In genomic region chr4:52939325-52939724, GRCh38 we compare ENCODE assay signal across 26 cellular contexts.
"Had no signal": no experiment of that assay in that cellular context is flagged by ENCODE, and none has a peak within 500 bp of the region (broad histone marks: within the 10 kb centered on the region; RNA-seq: fewer than 3 reads in every experiment).

No MANE protein-coding gene starts in this region.

- H3K9me3 ChIP-seq: gastroesophageal sphincter, heart right ventricle, left ventricle myocardium inferior, lower lobe of right lung, right atrium auricular region, sigmoid colon, suprapubic skin, transverse colon, upper lobe of right lung, uterus had no signal

- H3K9me3 Mint-ChIP-seq: naive B cell; natural killer cell treated with Interleukin-12 subunit alpha and Interleukin-12 subunit beta and Interleukin-15 and Interleukin-18, amount 100 ng/mL, for 72 hours; neural progenitor cell; stimulated activated naive B cell treated with anti-CD40 and anti-IgM and Interleukin-4, amounts not matched to agents 10 μg/mL and 1 μg/mL and 100 μg/mL, for 72 hours had no signal

- FAIRE-seq: colon, islet of Langerhans, small intestine had no signal

- H3K36me3 ChIP-seq: gastroesophageal sphincter, heart right ventricle, left ventricle myocardium inferior, lower lobe of right lung, neural progenitor cell, right atrium auricular region, sigmoid colon, suprapubic skin, transverse colon, upper lobe of right lung, uterus had no signal

- H3K4me3 ChIP-seq: dorsolateral prefrontal cortex, gastroesophageal sphincter, heart right ventricle, left ventricle myocardium inferior, lower lobe of right lung, neural progenitor cell, right atrium auricular region, sigmoid colon, suprapubic skin, transverse colon, upper lobe of right lung, uterus had no signal

- H3K27me3 Mint-ChIP-seq: naive B cell; natural killer cell treated with Interleukin-12 subunit alpha and Interleukin-12 subunit beta and Interleukin-15 and Interleukin-18, amount 100 ng/mL, for 72 hours; progenitor cell of endocrine pancreas; stimulated activated naive B cell treated with anti-CD40 and anti-IgM and Interleukin-4, amounts not matched to agents 10 μg/mL and 1 μg/mL and 100 μg/mL, for 72 hours; stimulated activated naive CD8-positive, alpha-beta T cell treated with anti-CD3 and anti-CD28 coated beads, Interleukin-15, amount 100 ng/mL, for 72 hours had no signal

- H3K9ac ChIP-seq: neural progenitor cell, parathyroid adenoma had no signal

- H3K4me1 ChIP-seq: gastroesophageal sphincter, lower lobe of right lung, parathyroid adenoma, sigmoid colon, suprapubic skin, transverse colon, upper lobe of right lung, uterus had no signal

- H3K4me1 Mint-ChIP-seq: naive B cell; stimulated activated naive B cell treated with anti-CD40 and anti-IgM and Interleukin-4, amounts not matched to agents 10 μg/mL and 1 μg/mL and 100 μg/mL, for 72 hours; stimulated activated naive CD8-positive, alpha-beta T cell treated with anti-CD3 and anti-CD28 coated beads, Interleukin-15, amount 100 ng/mL, for 72 hours had no signal

- H3K27ac Mint-ChIP-seq: natural killer cell treated with Interleukin-12 subunit alpha and Interleukin-12 subunit beta and Interleukin-15 and Interleukin-18, amount 100 ng/mL, for 72 hours; neural progenitor cell; progenitor cell of endocrine pancreas; stimulated activated naive B cell treated with anti-CD40 and anti-IgM and Interleukin-4, amounts not matched to agents 10 μg/mL and 1 μg/mL and 100 μg/mL, for 72 hours; stimulated activated naive CD8-positive, alpha-beta T cell treated with anti-CD3 and anti-CD28 coated beads, Interleukin-15, amount 100 ng/mL, for 72 hours had no signal

- H3K27ac ChIP-seq: gastroesophageal sphincter, left ventricle myocardium inferior, lower lobe of right lung, neural progenitor cell, parathyroid adenoma, right atrium auricular region, sigmoid colon, suprapubic skin, transverse colon, upper lobe of right lung, uterus had no signal

- ATAC-seq: gastroesophageal sphincter; lower lobe of right lung; natural killer cell treated with Interleukin-12 subunit alpha and Interleukin-12 subunit beta and Interleukin-15 and Interleukin-18, amount 100 ng/mL, for 72 hours; stimulated activated naive B cell treated with anti-CD40 and anti-IgM and Interleukin-4, amounts not matched to agents 10 μg/mL and 1 μg/mL and 100 μg/mL, for 72 hours; stimulated activated naive CD8-positive, alpha-beta T cell treated with anti-CD3 and anti-CD28 coated beads, Interleukin-15, amount 100 ng/mL, for 72 hours; upper lobe of right lung had no signal

- H3K27me3 ChIP-seq: dorsolateral prefrontal cortex, gastroesophageal sphincter, heart right ventricle, neural progenitor cell, right atrium auricular region, sigmoid colon, suprapubic skin, transverse colon, upper lobe of right lung, uterus had no signal

- H3K36me3 Mint-ChIP-seq: neural progenitor cell had no signal

- DNase-seq: effector CD4-positive, alpha-beta T cell; heart right ventricle; hippocampal formation; left cardiac atrium; left ventricle myocardium inferior; lower lobe of right lung; naive B cell; sigmoid colon; small intestine; stimulated activated CD4-positive, alpha-beta T cell treated with anti-CD3 and anti-CD28 coated beads, Interleukin-15, amount 100 ng/mL, for 24 hours; stimulated activated CD4-positive, alpha-beta T cell treated with anti-CD3 and anti-CD28 coated beads, Interleukin-2, amount 100 ng/mL, for 48 hours; stimulated activated naive B cell treated with anti-CD40 and anti-IgM and Interleukin-4, amounts not matched to agents 10 μg/mL and 1 μg/mL and 100 μg/mL, for 72 hours; stimulated activated naive CD8-positive, alpha-beta T cell treated with anti-CD3 and anti-CD28 coated beads, Interleukin-15, amount 100 ng/mL, for 72 hours; transverse colon; upper lobe of right lung; uterus had no signal

- H3K4me3 Mint-ChIP-seq: naive B cell; natural killer cell treated with Interleukin-12 subunit alpha and Interleukin-12 subunit beta and Interleukin-15 and Interleukin-18, amount 100 ng/mL, for 72 hours; neural progenitor cell; stimulated activated naive B cell treated with anti-CD40 and anti-IgM and Interleukin-4, amounts not matched to agents 10 μg/mL and 1 μg/mL and 100 μg/mL, for 72 hours; stimulated activated naive CD8-positive, alpha-beta T cell treated with anti-CD3 and anti-CD28 coated beads, Interleukin-15, amount 100 ng/mL, for 72 hours had no signal
